ENCODE assay signal across 10 cellular contexts in the genomic region with DNA sequence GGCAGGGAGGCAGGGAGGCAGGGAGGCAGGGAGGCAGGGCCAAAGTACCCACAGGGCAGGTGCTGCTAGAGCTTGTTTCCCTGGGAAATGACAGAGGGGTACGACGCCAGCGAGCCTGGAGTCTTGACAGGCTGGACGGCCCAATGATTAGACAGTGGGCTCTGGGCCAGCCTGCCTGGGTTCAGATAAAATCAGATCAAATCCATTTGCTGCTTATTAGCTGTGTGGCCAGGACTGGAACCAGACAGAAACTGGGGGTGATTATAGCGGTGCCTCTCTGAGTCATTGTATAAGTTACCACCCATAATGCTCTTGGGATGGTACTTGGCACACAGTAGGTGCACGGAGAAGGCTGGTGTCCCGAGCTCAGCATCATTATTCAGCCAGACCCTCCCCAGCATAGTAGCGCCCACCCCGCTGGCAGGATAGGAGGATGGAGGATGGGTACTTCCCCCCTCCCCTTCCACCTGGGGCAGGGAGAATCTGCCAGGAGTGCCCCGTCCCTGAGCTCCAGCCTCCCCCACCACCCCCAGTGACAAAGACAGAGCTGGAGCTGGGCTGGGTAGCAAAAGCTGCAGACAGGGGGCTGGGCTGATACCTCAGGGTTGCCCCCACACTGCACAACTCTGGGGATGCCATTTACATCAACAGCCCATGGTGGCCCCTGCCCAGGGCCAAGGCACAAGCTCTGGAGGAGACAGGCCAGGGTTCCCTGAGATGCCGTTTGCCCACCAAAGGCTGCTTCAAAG.
DNase-seq lines count a peak whose midpoint lies in the region; ATAC-seq, FAIRE-seq and TF ChIP-seq lines count a peak whose summit lies in the region.
"Had no signal": no experiment of that assay in that cellular context is flagged by ENCODE, and none has a peak within 500 bp of the region (broad histone marks: within the 10 kb centered on the region; RNA-seq: fewer than 3 reads in every experiment).

No MANE protein-coding gene starts in this region.

- H3K4me3 Mint-ChIP-seq in CD14-positive monocyte: peak overlapping the region in 1 of 2 donors; percentile 88
- no peak overlapping the region for H3K4me3 Mint-ChIP-seq in astrocyte (ENCODE audit: unreplicated experiment)
- peak overlapping the region; percentile 72 to 95 (median 84) for H3K4me3 Mint-ChIP-seq in naive thymus-derived CD8-positive, alpha-beta T cell

- H2AFZ ChIP-seq in astrocyte (ENCODE audit: low read depth, low read length): no peak overlapping the region
- H2AFZ ChIP-seq: parathyroid adenoma had no signal

- H3K4me1 ChIP-seq in astrocyte (ENCODE audit: insufficient read depth, low read length): peaks cover 21% of the 10 kb centered on the region
- H3K4me1 ChIP-seq: parathyroid adenoma had no signal

- H3K4me3 ChIP-seq in astrocyte (ENCODE audit: insufficient read depth, low read depth, low read length): peak overlapping the region; percentile 26

- intact Hi-C loops in CD14-positive monocyte (cut with micrococcal nuclease): loop anchor here (5.0 kb wide), 1 partner anchor 36 kb away; no protein-coding TSS in a partner anchor

- H3K4me1 Mint-ChIP-seq in CD14-positive monocyte (peaks cover 65% of the 10 kb centered on the region), astrocyte (ENCODE audit: low read depth, unreplicated experiment) (peaks cover 14% of the 10 kb centered on the region)
- peaks cover 44 to 93% (median 92%) of the 10 kb centered on the region in 4 donors for H3K4me1 Mint-ChIP-seq in naive thymus-derived CD8-positive, alpha-beta T cell

- no peak for DNase-seq in CD14-positive monocyte (ENCODE audit: low spot score)
- DNase-seq in astrocyte (ENCODE audit: low read depth): no peak
- DNase-seq in naive thymus-derived CD8-positive, alpha-beta T cell: no peak
- no peak for DNase-seq in NCI-H82 treated with DMSO at 0.1 percent for 48 hours (lab: John Stamatoyannopoulos, UW; ENCODE audit: unreplicated experiment)
- no peak for DNase-seq in HuH-7.5 (ENCODE audit: low spot score)
- DNase-seq: cerebellar nuclear complex had no signal

- H3K4me2 ChIP-seq in astrocyte (ENCODE audit: low read length): peak overlapping the region; percentile 77

- ATAC-seq in HG03159 (IDR thresholded peaks at IDR 0.05; ENCODE audit: unreplicated experiment) (peak; percentile 4), GM21390 (IDR thresholded peaks at IDR 0.05; ENCODE audit: unreplicated experiment) (no peak), HG03469 (IDR thresholded peaks at IDR 0.05; ENCODE audit: unreplicated experiment) (no peak)
- peak in 1 of 2 donors; percentile 2 for ATAC-seq in naive thymus-derived CD8-positive, alpha-beta T cell

- TF ChIP-seq CTCF in CD14-positive monocyte (IDR thresholded peaks at IDR 0.05) (no peak), astrocyte (IDR thresholded peaks at IDR 0.05; ENCODE audit: insufficient read depth, low read depth, low read length) (no peak)

- H3K9me3 ChIP-seq in astrocyte (ENCODE audit: insufficient read depth, low read depth, low read length): peaks cover 13% of the 10 kb centered on the region

- no peaks in the 10 kb centered on the region for H3K79me2 ChIP-seq in astrocyte (ENCODE audit: insufficient read depth, low read length)
- H3K79me2 ChIP-seq: parathyroid adenoma had no signal

- H3K36me3 Mint-ChIP-seq in CD14-positive monocyte (peaks cover 9 to 17% of the 10 kb centered on the region in 2 donors), astrocyte (ENCODE audit: low read depth, unreplicated experiment) (no peaks in the 10 kb centered on the region)
- H3K36me3 Mint-ChIP-seq in naive thymus-derived CD8-positive, alpha-beta T cell: no peaks in the 10 kb centered on the region

- peaks cover 13 to 28% (median 22%) of the 10 kb centered on the region in 3 donors for H3K27me3 Mint-ChIP-seq in CD14-positive monocyte (ENCODE audit: low read depth in 3 of 3)
- H3K27me3 Mint-ChIP-seq in astrocyte (ENCODE audit: low read depth, unreplicated experiment): peaks cover 41% of the 10 kb centered on the region
- H3K27me3 Mint-ChIP-seq in naive thymus-derived CD8-positive, alpha-beta T cell: no peaks in the 10 kb centered on the region

- peaks cover 8% of the 10 kb centered on the region for H4K20me1 ChIP-seq in astrocyte (ENCODE audit: insufficient read depth, low read length)

- no peak for FAIRE-seq in astrocyte (lab: Jason Lieb, UNC)

- POLR2A ChIA-PET in naive thymus-derived CD8-positive, alpha-beta T cell (lab: Charles Lee): interaction anchor here (0.5 to 9.8 kb wide), 12 partner anchors 11 to 557 kb away, joined by 3 to 166 read pairs (median 6); partner anchors contain the start of gene TNRC6C

- peak overlapping the region; percentile 94 to 99 (median 97) for H3K27ac Mint-ChIP-seq in CD14-positive monocyte
- H3K27ac Mint-ChIP-seq in astrocyte (ENCODE audit: unreplicated experiment): peak overlapping the region; percentile 41
- peak overlapping the region; percentile 93 to 100 (median 98) for H3K27ac Mint-ChIP-seq in naive thymus-derived CD8-positive, alpha-beta T cell

- H3K9me3 Mint-ChIP-seq in CD14-positive monocyte: peaks cover 4 to 16% (median 12%) of the 10 kb centered on the region in 7 donors
- peaks cover 12% of the 10 kb centered on the region for H3K9me3 Mint-ChIP-seq in astrocyte (ENCODE audit: unreplicated experiment)
- H3K9me3 Mint-ChIP-seq in naive thymus-derived CD8-positive, alpha-beta T cell: peaks cover 0 to 4% (median 0%) of the 10 kb centered on the region in 9 donors

- no peaks in the 10 kb centered on the region for H3K36me3 ChIP-seq in astrocyte (ENCODE audit: insufficient read depth, low read length)

- peak overlapping the region; percentile 39 for H3K9ac ChIP-seq in astrocyte (ENCODE audit: low read length)
- H3K9ac ChIP-seq: parathyroid adenoma had no signal

- H3K27ac ChIP-seq in astrocyte (ENCODE audit: low read depth, low read length): no peak overlapping the region
- H3K27ac ChIP-seq: parathyroid adenoma had no signal

- H3K27me3 ChIP-seq in astrocyte (ENCODE audit: insufficient read depth, low read length): peaks cover 19% of the 10 kb centered on the region

Comparison
In these comparisons a context has a peak if more than half of its experiments do, and no peak if none do; other contexts are left out.
1. H3K27ac Mint-ChIP-seq: peak in every context shown above with its lines; median percentile 98 in naive thymus-derived CD8-positive, alpha-beta T cell; 97 in CD14-positive monocyte; 41 in astrocyte.